Comparison of ENCODE assay signal across 8 cellular contexts in genomic region chr22:35627267-35628041, GRCh38. TPM values are rescaled to one million over a fixed set of nuclear protein-coding genes. Genes with fewer than 3 reads are reported as not detected.
DNase-seq lines count a peak whose midpoint lies in the region; ATAC-seq and TF ChIP-seq lines count a peak whose summit lies in the region.

No MANE protein-coding gene starts in this region.

- H3K27ac Mint-ChIP-seq in nephron: peak overlapping the region; percentile 69 to 83 (median 77)

- TF ChIP-seq CTCF in OCI-LY7 (conservative IDR thresholded peaks at IDR 0.05; ENCODE audit: low read length): peak; percentile 83
- peak; percentile 42 for TF ChIP-seq CTCF in fibroblast of the aortic adventitia (IDR thresholded peaks at IDR 0.05; ENCODE audit: insufficient read depth, low read length)
- peak in 2 of 3 experiments; percentile 18 to 40 for TF ChIP-seq CTCF in nephron (IDR thresholded peaks at IDR 0.05; ENCODE audit: unreplicated experiment in 3 of 3)

- H4K20me1 ChIP-seq in BLaER1: no peaks in the 10 kb centered on the region
- H4K20me1 ChIP-seq in OCI-LY7 (ENCODE audit: insufficient read depth, low read length): no peaks in the 10 kb centered on the region

- no TSS peak for BruUV-seq in OCI-LY7 (replicated peaks; lab: Mats Ljungman, UMichigan)

- H3K4me3 ChIP-seq in BLaER1 (peak overlapping the region; percentile 55), HAP-1 (peak overlapping the region; percentile 22), OCI-LY7 (ENCODE audit: low read depth, low read length, poor library complexity, severe bottlenecking) (peak overlapping the region; percentile 64), fibroblast of the aortic adventitia (ENCODE audit: low read depth, low read length) (peak overlapping the region; percentile 66)

- peaks cover 12% of the 10 kb centered on the region for H3K27me3 Mint-ChIP-seq in nephron (ENCODE audit: low read depth)

- peak overlapping the region; percentile 48; the same call in 1 of the 2 replicates for H3K9ac ChIP-seq in BLaER1

- peak overlapping the region; percentile 82 for H3K4me2 ChIP-seq in BLaER1
- peak overlapping the region; percentile 71 for H3K4me2 ChIP-seq in OCI-LY7 (ENCODE audit: low read length)

- POLR2A ChIA-PET in OCI-LY7 (lab: Charles Lee): interaction anchor here (1.5 kb wide), 1 partner anchor 290 kb away, joined by 3 read pairs; no protein-coding TSS in a partner anchor

- no peaks in the 10 kb centered on the region for H3K36me3 ChIP-seq in BLaER1
- H3K36me3 ChIP-seq in HAP-1 (replicated peaks): no peaks in the 10 kb centered on the region
- no peaks in the 10 kb centered on the region; the same call in 1 of the 2 replicates for H3K36me3 ChIP-seq in OCI-LY7 (ENCODE audit: insufficient read depth, low read length)

- H3K4me1 ChIP-seq in BLaER1 (peaks cover 43% of the 10 kb centered on the region), HAP-1 (peaks cover 6% of the 10 kb centered on the region; the same call in 1 of the 2 replicates), OCI-LY7 (ENCODE audit: insufficient read depth, low read length, poor library complexity, severe bottlenecking) (peaks cover 25% of the 10 kb centered on the region)

- intact Hi-C loops in OCI-LY7 (cut with micrococcal nuclease; ENCODE audit: unreplicated experiment): loop anchor here (1.0 to 5.0 kb wide), 5 partner anchors 125 to 497 kb away; no protein-coding TSS in a partner anchor

- H3K4me3 Mint-ChIP-seq in nephron: peak overlapping the region; percentile 79 to 81 (median 80)

- H3K27me3 ChIP-seq in BLaER1 (no peaks in the 10 kb centered on the region), HAP-1 (ENCODE audit: low read depth) (no peaks in the 10 kb centered on the region)

- peak; percentile 26 to 76 for DNase-seq in HAP-1 (ENCODE audit: low spot score in 2 of 2)
- DNase-seq in OCI-LY7 (ENCODE audit: low spot score): peak; percentile 83
- DNase-seq in activated effector memory CD4-positive, alpha-beta T cell treated with Interleukin-2 at 50 U/mL for 16 hours: peak; percentile 18
- peak; percentile 88 for DNase-seq in fibroblast of the aortic adventitia (ENCODE audit: low read depth)
- peak in 32 of 49 donors; percentile 11 to 61 (median 34) for DNase-seq in substantia nigra (lab: John Stamatoyannopoulos, UW)

- CTCF ChIA-PET in OCI-LY7 (lab: Charles Lee; ENCODE audit: unreplicated experiment): interaction anchor here (0.8 kb wide), 1 partner anchor 294 kb away, joined by 4 read pairs; no protein-coding TSS in a partner anchor

- H3K27ac ChIP-seq in BLaER1 (no peak overlapping the region), OCI-LY7 (ENCODE audit: low read depth, low read length, poor library complexity, severe bottlenecking) (peak overlapping the region; percentile 18), substantia nigra (ENCODE audit: low read depth, low read length, poor library complexity, severe bottlenecking) (no peak overlapping the region)

- peak overlapping the region; percentile 86 for H2AFZ ChIP-seq in OCI-LY7 (ENCODE audit: low read length)

- H3K79me2 ChIP-seq in OCI-LY7 (ENCODE audit: insufficient read depth, low read depth, low read length): no peaks in the 10 kb centered on the region

- H3K36me3 Mint-ChIP-seq in nephron (ENCODE audit: low read depth): no peaks in the 10 kb centered on the region

- ATAC-seq in HG02798 (IDR thresholded peaks at IDR 0.05; ENCODE audit: poor library complexity, unreplicated experiment): no peak

- no peaks in the 10 kb centered on the region for H3K9me3 ChIP-seq in BLaER1
- no peaks in the 10 kb centered on the region for H3K9me3 ChIP-seq in HAP-1
- H3K9me3 ChIP-seq in OCI-LY7 (ENCODE audit: low read length): no peaks in the 10 kb centered on the region

- peaks cover 48% of the 10 kb centered on the region for H3K4me1 Mint-ChIP-seq in nephron

- in situ Hi-C loops in HAP-1 (cut with MboI; ENCODE audit: low sequenced_read_pairs): no loop called here

- H3K9me2 ChIP-seq in OCI-LY7 (ENCODE audit: insufficient read depth, low read length): no peaks in the 10 kb centered on the region

- peaks cover 2% of the 10 kb centered on the region for H3K9me3 Mint-ChIP-seq in nephron

RNA-seq across cellular contexts. Expression of gene MB, which starts 10.3 kb away (rescaled TPM):
- total RNA-seq in OCI-LY7 (2014; rRNA removed; shearing (Covaris generic)): not detected in 2 replicates
- not detected in 2 replicates for total RNA-seq in OCI-LY7 (2022)
- total RNA-seq in fibroblast of the aortic adventitia (ENCODE audit: low replicate concordance): not detected in 2 replicates

RNA-seq across cellular contexts. Expression of gene APOL6, which starts 20.8 kb away (rescaled TPM):
- 27.8 and 28.8 TPM in 2 replicates for total RNA-seq in OCI-LY7 (2014; rRNA removed; shearing (Covaris generic))
- total RNA-seq in OCI-LY7 (2022) (22.0 and 22.1 TPM in 2 replicates), fibroblast of the aortic adventitia (ENCODE audit: low replicate concordance) (29.4 and 33.1 TPM in 2 replicates)

Comparison
In these comparisons a context has a peak if more than half of its experiments do, and no peak if none do; other contexts are left out.
1. DNase-seq: peak in every context shown above with its lines; median percentile 88 in fibroblast of the aortic adventitia; 83 in OCI-LY7; 51 in HAP-1; 34 in substantia nigra; 18 in activated effector memory CD4-positive, alpha-beta T cell treated with Interleukin-2 at 50 U/mL for 16 hours.
2. CTCF ChIP-seq: peak in every context shown above with its lines; median percentile 83 in OCI-LY7; 42 in fibroblast of the aortic adventitia; 29 in nephron.